Comparison of ENCODE assay signal across 7 cellular contexts in the genomic region with DNA sequence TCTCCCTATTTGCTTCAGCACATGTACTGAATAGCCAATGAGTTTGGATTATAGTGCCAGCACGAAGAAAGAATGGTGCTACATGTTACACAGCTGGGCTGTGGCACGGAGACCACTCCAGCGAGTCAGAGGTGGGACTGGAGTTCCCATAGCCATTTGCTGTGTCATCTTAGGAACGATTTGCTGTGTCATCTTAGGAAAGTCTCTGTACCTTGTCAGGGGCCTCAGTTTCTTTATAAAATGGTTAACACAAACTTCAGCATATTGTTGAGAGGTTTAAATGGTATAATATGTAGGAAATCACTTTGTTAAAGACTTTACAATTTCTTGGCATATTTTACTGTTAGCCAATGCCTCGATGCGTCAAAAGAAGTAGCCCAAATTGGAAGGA.
"Had no signal": no experiment of that assay in that cellular context is flagged by ENCODE, and none has a peak within 500 bp of the region (broad histone marks: within the 10 kb centered on the region; RNA-seq: fewer than 3 reads in every experiment).

No MANE protein-coding gene starts in this region.

- H3K27ac Mint-ChIP-seq: IgD-negative memory B cell had no signal

- H3K36me3 Mint-ChIP-seq: IgD-negative memory B cell had no signal

- H3K27ac ChIP-seq: GM23248, HL-60 had no signal

- DNase-seq: GM23248, GOT3, H9, HCEC 1CT, KG1 had no signal

- H3K4me3 ChIP-seq: GM23248 had no signal

- H2AFZ ChIP-seq: GM23248 had no signal

- H3K4me3 Mint-ChIP-seq: H9 had no signal

- H3K9ac ChIP-seq: GM23248 had no signal
